ENCODE assay signal across 11 cellular contexts in the genomic region with DNA sequence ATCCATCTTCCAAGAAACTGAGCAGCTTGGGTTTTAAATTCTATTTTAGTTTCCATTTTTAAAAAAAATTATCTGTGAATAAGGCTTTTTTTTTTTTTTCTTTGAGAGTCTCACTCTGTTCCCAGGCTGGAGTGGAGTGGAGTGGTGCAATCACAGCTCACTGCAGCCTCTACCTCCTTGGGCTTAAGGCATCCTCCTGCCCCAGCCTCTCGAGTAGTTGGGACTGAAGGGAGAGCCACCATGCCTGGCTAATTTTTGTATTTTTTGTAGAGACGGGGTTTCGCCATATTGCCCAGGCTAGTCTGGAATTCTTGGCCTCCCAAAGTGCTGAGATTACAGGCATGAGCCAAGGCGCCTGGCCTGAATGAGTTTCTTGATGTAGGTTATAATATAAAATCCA. TPM values are rescaled to one million over a fixed set of nuclear protein-coding genes. Genes with fewer than 3 reads are reported as not detected.
DNase-seq lines count a peak whose midpoint lies in the region; ATAC-seq and TF ChIP-seq lines count a peak whose summit lies in the region.
"Had no signal": no experiment of that assay in that cellular context is flagged by ENCODE, and none has a peak within 500 bp of the region (broad histone marks: within the 10 kb centered on the region; RNA-seq: fewer than 3 reads in every experiment).

No MANE protein-coding gene starts in this region.

- 94 to 99% (median 95%) methylated on average over 4 of the region's 4 CpGs for WGBS in psoas muscle, 3 donors

- POLR2A ChIA-PET in Panc1 (lab: Charles Lee): no interaction called here

- H3K4me3 ChIP-seq in Panc1 (ENCODE audit: low read depth in 2 of 2, low read length in 2 of 2) (peak overlapping the region; percentile 85 to 96), epithelial cell of esophagus (ENCODE audit: low read length) (peak overlapping the region; percentile 94), psoas muscle (peak overlapping the region; percentile 81)

- no peaks in the 10 kb centered on the region for H3K27me3 ChIP-seq in Panc1 (ENCODE audit: control insufficient read depth, insufficient read depth, low read length)
- no peaks in the 10 kb centered on the region for H3K27me3 ChIP-seq in psoas muscle (ENCODE audit: insufficient read depth in 3 of 3, low read length in 2 of 3)
- H3K27me3 ChIP-seq: brain microvascular endothelial cell, transverse colon had no signal

- intact Hi-C loops in Panc1 (cut with micrococcal nuclease; ENCODE audit: unreplicated experiment): no loop called here
- intact Hi-C loops in psoas muscle (cut with DNase I): loop anchor here (10.0 kb wide), 1 partner anchor 147 kb away; no protein-coding TSS in a partner anchor

- H3K4me1 ChIP-seq in Panc1 (ENCODE audit: control insufficient read depth, insufficient read depth, low read length) (peaks cover 14% of the 10 kb centered on the region), psoas muscle (peaks cover 20% of the 10 kb centered on the region)

- no peaks in the 10 kb centered on the region for H3K27me3 Mint-ChIP-seq in T-helper 2 cell treated with Interferon-gamma antibody and Interleukin-4, amounts not matched to agents 5 μg/mL and 100 μg/mL, for 36 hours (ENCODE audit: low read depth)

- TF ChIP-seq CTCF in Panc1 (IDR thresholded peaks at IDR 0.05): no peak
- TF ChIP-seq CTCF in epithelial cell of esophagus (IDR thresholded peaks at IDR 0.05; ENCODE audit: insufficient read depth, low read depth, low read length, missing control alignments): no peak
- no peak for TF ChIP-seq CTCF in psoas muscle (IDR thresholded peaks at IDR 0.05)

- H3K27ac Mint-ChIP-seq in T-helper 2 cell treated with Interferon-gamma antibody and Interleukin-4, amounts not matched to agents 5 μg/mL and 100 μg/mL, for 36 hours: no peak overlapping the region

- H3K36me3 ChIP-seq in Panc1 (ENCODE audit: control insufficient read depth, insufficient read depth, low read length): peaks cover 22% of the 10 kb centered on the region
- peaks cover 2 to 13% of the 10 kb centered on the region in 2 donors for H3K36me3 ChIP-seq in psoas muscle (ENCODE audit: insufficient read depth in 1 of 2, low read depth in 1 of 2)

- H3K9me3 Mint-ChIP-seq in T-helper 2 cell treated with Interferon-gamma antibody and Interleukin-4, amounts not matched to agents 5 μg/mL and 100 μg/mL, for 36 hours: no peaks in the 10 kb centered on the region

- peaks cover 46% of the 10 kb centered on the region for H3K4me1 Mint-ChIP-seq in T-helper 2 cell treated with Interferon-gamma antibody and Interleukin-4, amounts not matched to agents 5 μg/mL and 100 μg/mL, for 36 hours (ENCODE audit: low read depth)

- DNase-seq in T-helper 2 cell treated with Interferon-gamma antibody and Interleukin-4, amounts not matched to agents 5 μg/mL and 100 μg/mL, for 36 hours (ENCODE audit: low spot score): no peak
- DNase-seq in T-helper 2 cell (no peak), Panc1 (ENCODE audit: low read depth, low spot score) (no peak), epithelial cell of esophagus (ENCODE audit: low read depth) (no peak), psoas muscle (no peak), HCEC 1CT (no peak)
- DNase-seq: NCI-H2029 treated with DMSO at 0.1 percent for 48 hours, transverse colon had no signal

- BruUV-seq in Panc1 (replicated peaks; lab: Mats Ljungman, UMichigan): no TSS peak

- H3K4me3 Mint-ChIP-seq in T-helper 2 cell treated with Interferon-gamma antibody and Interleukin-4, amounts not matched to agents 5 μg/mL and 100 μg/mL, for 36 hours: peak overlapping the region; percentile 96

- H3K9me3 ChIP-seq in Panc1 (ENCODE audit: control insufficient read depth, insufficient read depth, low read depth, low read length) (no peaks in the 10 kb centered on the region), psoas muscle (no peaks in the 10 kb centered on the region)
- H3K9me3 ChIP-seq: transverse colon had no signal

- peaks cover 51% of the 10 kb centered on the region for H3K36me3 Mint-ChIP-seq in T-helper 2 cell treated with Interferon-gamma antibody and Interleukin-4, amounts not matched to agents 5 μg/mL and 100 μg/mL, for 36 hours (ENCODE audit: low read depth)

- H3K27ac ChIP-seq in Panc1 (ENCODE audit: low read length) (no peak overlapping the region; the same call in 1 of the 2 replicates), psoas muscle (no peak overlapping the region)

- in situ Hi-C loops in Panc1 (cut with HindIII; ENCODE audit: low pct_unique_long_range_greater_than_20kb, low sequenced_read_pairs): no loop called here

- CTCF ChIA-PET in Panc1 (lab: Charles Lee): no interaction called here

- ATAC-seq in Panc1 (no peak), psoas muscle (no peak), GM21381 (IDR thresholded peaks at IDR 0.05; ENCODE audit: unreplicated experiment) (no peak), GM19467 (IDR thresholded peaks at IDR 0.05; ENCODE audit: unreplicated experiment) (no peak)

RNA-seq across cellular contexts. Expression of a gene that starts 1.4 kb away (rescaled TPM):
- 34.7 TPM for total RNA-seq in Panc1 (2021; ENCODE audit: unreplicated experiment)
- polyA plus RNA-seq in Panc1 (2012; ENCODE audit: insufficient read length): 28.0 TPM
- total RNA-seq in psoas muscle: 10 to 100 TPM in 3 of 4 donors, 1 to 10 TPM in 1; 9.1 to 15.3 (median 11.5) TPM
- polyA plus RNA-seq in psoas muscle: 10 to 100 TPM; 11.1 to 27.7 (median 14.8) TPM

RNA-seq across cellular contexts. Expression of a gene that starts 1.6 kb away (rescaled TPM):
- 146 TPM for total RNA-seq in Panc1 (2021; ENCODE audit: unreplicated experiment)
- 107 TPM for polyA plus RNA-seq in Panc1 (2012; ENCODE audit: insufficient read length)
- 100 to 1,000 TPM; 145 to 379 (median 316) TPM for total RNA-seq in psoas muscle
- 100 to 1,000 TPM; 362 to 488 (median 370) TPM for polyA plus RNA-seq in psoas muscle

RNA-seq across cellular contexts. Expression of a gene that starts 58.0 kb away (rescaled TPM):
- 170 TPM for total RNA-seq in Panc1 (2021; ENCODE audit: unreplicated experiment)
- 339 TPM for polyA plus RNA-seq in Panc1 (2012; ENCODE audit: insufficient read length)
- total RNA-seq in psoas muscle: 100 to 1,000 TPM in 3 of 4 donors, 10 to 100 TPM in 1; 82.0 to 139 (median 115) TPM
- 100 to 1,000 TPM in 2 of 3 donors, 10 to 100 TPM in 1; 92.7 to 158 (median 117) TPM for polyA plus RNA-seq in psoas muscle
